Comparison of ENCODE assay signal across 1 cellular context in genomic region chr9:95875305-95876137, GRCh38.
TF ChIP-seq lines count a peak whose summit lies in the region.

Gene ERCC6L2 (plus strand): TSS chr9:95875691. CDS start chr9:95876039, 348 bp downstream.

TF ChIP-seq in GM12878, 131 proteins besides CTCF, POLR2A, EP300 and RAD21 (continued from another document and continues in another):
- peak; percentile 39; the same call in 1 of the 2 replicates for TF ChIP-seq JUND (IDR thresholded peaks at IDR 0.05; ENCODE audit: low read depth, low read length)
- TF ChIP-seq ZBTB4 (CRISPR knock-in tag; IDR thresholded peaks at IDR 0.05), result no peak
- TF ChIP-seq RB1 (IDR thresholded peaks at IDR 0.05; ENCODE audit: borderline replicate concordance), result peak; percentile 91; the same call in 1 of the 2 replicates
- TF ChIP-seq REST (IDR thresholded peaks at IDR 0.05; ENCODE audit: low read depth, low read length), result 0 out of 2 replicates have a peak, but pooled peaks have one; percentile 31
- peak; percentile 83 for TF ChIP-seq HCFC1 (IDR thresholded peaks at IDR 0.05; ENCODE audit: low read length)
- TF ChIP-seq, protein P1, sequence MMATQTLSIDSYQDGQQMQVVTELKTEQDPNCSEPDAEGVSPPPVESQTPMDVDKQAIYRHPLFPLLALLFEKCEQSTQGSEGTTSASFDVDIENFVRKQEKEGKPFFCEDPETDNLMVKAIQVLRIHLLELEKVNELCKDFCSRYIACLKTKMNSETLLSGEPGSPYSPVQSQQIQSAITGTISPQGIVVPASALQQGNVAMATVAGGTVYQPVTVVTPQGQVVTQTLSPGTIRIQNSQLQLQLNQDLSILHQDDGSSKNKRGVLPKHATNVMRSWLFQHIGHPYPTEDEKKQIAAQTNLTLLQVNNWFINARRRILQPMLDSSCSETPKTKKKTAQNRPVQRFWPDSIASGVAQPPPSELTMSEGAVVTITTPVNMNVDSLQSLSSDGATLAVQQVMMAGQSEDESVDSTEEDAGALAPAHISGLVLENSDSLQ (IDR thresholded peaks at IDR 0.05), result peak; percentile 54; the same call in 1 of the 2 replicates
- TF ChIP-seq NBN (IDR thresholded peaks at IDR 0.05), result peak; percentile 93
- TF ChIP-seq PAX5 (IDR thresholded peaks at IDR 0.05; ENCODE audit: borderline replicate concordance, low read depth, low read length), result peak; percentile 34; the same call in 1 of the 2 replicates
- TF ChIP-seq EED (IDR thresholded peaks at IDR 0.05; ENCODE audit: low read depth), result peak; percentile 95; the same call in 1 of the 2 replicates
- peak; percentile 67; the same call in 1 of the 2 replicates for TF ChIP-seq CREB1 (IDR thresholded peaks at IDR 0.05; ENCODE audit: low read depth)
- peak; percentile 88 for TF ChIP-seq MXI1 (IDR thresholded peaks at IDR 0.05; ENCODE audit: low read depth, low read length)
- TF ChIP-seq ZNF207 (IDR thresholded peaks at IDR 0.05; ENCODE audit: borderline replicate concordance), result peak; percentile 93; the same call in 1 of the 2 replicates
- peak; percentile 96 to 97 for TF ChIP-seq IKZF2 (IDR thresholded peaks at IDR 0.05)
- peak; percentile 94 for TF ChIP-seq SMARCA5 (IDR thresholded peaks at IDR 0.05)
- no peak; the same call in 1 of the 2 replicates for TF ChIP-seq ZBTB33 (IDR thresholded peaks at IDR 0.05)
- TF ChIP-seq YY1 (IDR thresholded peaks at IDR 0.05; ENCODE audit: low read depth, low read length), result peak; percentile 99
- TF ChIP-seq GATAD2B (conservative IDR thresholded peaks at IDR 0.05; ENCODE audit: low read depth), result peak; percentile 82
- 0 out of 2 replicates have a peak, but pooled peaks have one; percentile 11 for TF ChIP-seq JUNB (IDR thresholded peaks at IDR 0.05)
- TF ChIP-seq NFXL1 (IDR thresholded peaks at IDR 0.05; ENCODE audit: borderline replicate concordance), result no peak
- peak; percentile 59 for TF ChIP-seq E2F8 (IDR thresholded peaks at IDR 0.05; ENCODE audit: low read depth, partially characterized antibody)
- peak; percentile 92 for TF ChIP-seq ELK1 (IDR thresholded peaks at IDR 0.05; ENCODE audit: low read depth, low read length)
- TF ChIP-seq, protein P2, sequence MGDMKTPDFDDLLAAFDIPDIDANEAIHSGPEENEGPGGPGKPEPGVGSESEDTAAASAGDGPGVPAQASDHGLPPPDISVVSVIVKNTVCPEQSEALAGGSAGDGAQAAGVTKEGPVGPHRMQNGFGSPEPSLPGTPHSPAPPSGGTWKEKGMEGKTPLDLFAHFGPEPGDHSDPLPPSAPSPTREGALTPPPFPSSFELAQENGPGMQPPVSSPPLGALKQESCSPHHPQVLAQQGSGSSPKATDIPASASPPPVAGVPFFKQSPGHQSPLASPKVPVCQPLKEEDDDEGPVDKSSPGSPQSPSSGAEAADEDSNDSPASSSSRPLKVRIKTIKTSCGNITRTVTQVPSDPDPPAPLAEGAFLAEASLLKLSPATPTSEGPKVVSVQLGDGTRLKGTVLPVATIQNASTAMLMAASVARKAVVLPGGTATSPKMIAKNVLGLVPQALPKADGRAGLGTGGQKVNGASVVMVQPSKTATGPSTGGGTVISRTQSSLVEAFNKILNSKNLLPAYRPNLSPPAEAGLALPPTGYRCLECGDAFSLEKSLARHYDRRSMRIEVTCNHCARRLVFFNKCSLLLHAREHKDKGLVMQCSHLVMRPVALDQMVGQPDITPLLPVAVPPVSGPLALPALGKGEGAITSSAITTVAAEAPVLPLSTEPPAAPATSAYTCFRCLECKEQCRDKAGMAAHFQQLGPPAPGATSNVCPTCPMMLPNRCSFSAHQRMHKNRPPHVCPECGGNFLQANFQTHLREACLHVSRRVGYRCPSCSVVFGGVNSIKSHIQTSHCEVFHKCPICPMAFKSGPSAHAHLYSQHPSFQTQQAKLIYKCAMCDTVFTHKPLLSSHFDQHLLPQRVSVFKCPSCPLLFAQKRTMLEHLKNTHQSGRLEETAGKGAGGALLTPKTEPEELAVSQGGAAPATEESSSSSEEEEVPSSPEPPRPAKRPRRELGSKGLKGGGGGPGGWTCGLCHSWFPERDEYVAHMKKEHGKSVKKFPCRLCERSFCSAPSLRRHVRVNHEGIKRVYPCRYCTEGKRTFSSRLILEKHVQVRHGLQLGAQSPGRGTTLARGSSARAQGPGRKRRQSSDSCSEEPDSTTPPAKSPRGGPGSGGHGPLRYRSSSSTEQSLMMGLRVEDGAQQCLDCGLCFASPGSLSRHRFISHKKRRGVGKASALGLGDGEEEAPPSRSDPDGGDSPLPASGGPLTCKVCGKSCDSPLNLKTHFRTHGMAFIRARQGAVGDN (IDR thresholded peaks at IDR 0.05), result peak; percentile 83
- TF ChIP-seq KAT2A (conservative IDR thresholded peaks at IDR 0.05; ENCODE audit: control insufficient read depth, low read depth, low read length), result no peak
- no peak for TF ChIP-seq PAX8 (IDR thresholded peaks at IDR 0.05)
- TF ChIP-seq CHD1 (IDR thresholded peaks at IDR 0.05; ENCODE audit: low read depth, low read length), result peak; percentile 92; the same call in 1 of the 2 replicates
- no peak for TF ChIP-seq SUPT20H (IDR thresholded peaks at IDR 0.05; ENCODE audit: borderline replicate concordance, control insufficient read depth, low read depth, low read length)
- peak; percentile 78 for TF ChIP-seq CREM (IDR thresholded peaks at IDR 0.05; ENCODE audit: low read depth)
- TF ChIP-seq KLF5 (IDR thresholded peaks at IDR 0.05; ENCODE audit: partially characterized antibody), result peak; percentile 85
- TF ChIP-seq POU2F2 (IDR thresholded peaks at IDR 0.05; ENCODE audit: borderline replicate concordance, low read depth, low read length), result peak; percentile 82
- TF ChIP-seq STAT3 (IDR thresholded peaks at IDR 0.05; ENCODE audit: low read depth, low read length), result no peak
- TF ChIP-seq, protein P3, sequence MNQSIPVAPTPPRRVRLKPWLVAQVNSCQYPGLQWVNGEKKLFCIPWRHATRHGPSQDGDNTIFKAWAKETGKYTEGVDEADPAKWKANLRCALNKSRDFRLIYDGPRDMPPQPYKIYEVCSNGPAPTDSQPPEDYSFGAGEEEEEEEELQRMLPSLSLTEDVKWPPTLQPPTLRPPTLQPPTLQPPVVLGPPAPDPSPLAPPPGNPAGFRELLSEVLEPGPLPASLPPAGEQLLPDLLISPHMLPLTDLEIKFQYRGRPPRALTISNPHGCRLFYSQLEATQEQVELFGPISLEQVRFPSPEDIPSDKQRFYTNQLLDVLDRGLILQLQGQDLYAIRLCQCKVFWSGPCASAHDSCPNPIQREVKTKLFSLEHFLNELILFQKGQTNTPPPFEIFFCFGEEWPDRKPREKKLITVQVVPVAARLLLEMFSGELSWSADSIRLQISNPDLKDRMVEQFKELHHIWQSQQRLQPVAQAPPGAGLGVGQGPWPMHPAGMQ (IDR thresholded peaks at IDR 0.05; ENCODE audit: borderline replicate concordance), result peak; percentile 95
- TF ChIP-seq IKZF1 (conservative IDR thresholded peaks at IDR 0.05), result peak; percentile 100
- TF ChIP-seq, protein P4, sequence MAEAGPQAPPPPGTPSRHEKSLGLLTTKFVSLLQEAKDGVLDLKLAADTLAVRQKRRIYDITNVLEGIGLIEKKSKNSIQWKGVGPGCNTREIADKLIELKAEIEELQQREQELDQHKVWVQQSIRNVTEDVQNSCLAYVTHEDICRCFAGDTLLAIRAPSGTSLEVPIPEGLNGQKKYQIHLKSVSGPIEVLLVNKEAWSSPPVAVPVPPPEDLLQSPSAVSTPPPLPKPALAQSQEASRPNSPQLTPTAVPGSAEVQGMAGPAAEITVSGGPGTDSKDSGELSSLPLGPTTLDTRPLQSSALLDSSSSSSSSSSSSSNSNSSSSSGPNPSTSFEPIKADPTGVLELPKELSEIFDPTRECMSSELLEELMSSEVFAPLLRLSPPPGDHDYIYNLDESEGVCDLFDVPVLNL (IDR thresholded peaks at IDR 0.05; ENCODE audit: low read depth, low read length), result 0 out of 2 replicates have a peak, but pooled peaks have one; percentile 21
- TF ChIP-seq TAF1 (IDR thresholded peaks at IDR 0.05; ENCODE audit: borderline replicate concordance, low read depth, low read length), result peak; percentile 99
- peak; percentile 78; the same call in 1 of the 2 replicates for TF ChIP-seq WRNIP1 (IDR thresholded peaks at IDR 0.05; ENCODE audit: borderline replicate concordance, low read depth, low read length)
- peak; percentile 71; the same call in 1 of the 2 replicates for TF ChIP-seq POLR2AphosphoS2 (IDR thresholded peaks at IDR 0.05; ENCODE audit: low read depth, low read length)
- TF ChIP-seq RUNX3 (IDR thresholded peaks at IDR 0.05; ENCODE audit: low read length), result peak; percentile 80
- TF ChIP-seq RCOR1 (conservative IDR thresholded peaks at IDR 0.05; ENCODE audit: low read depth, low read length), result peak; percentile 100
- TF ChIP-seq DPF2 (IDR thresholded peaks at IDR 0.05), result peak; percentile 73
